Comparison of ENCODE assay signal across 11 cellular contexts in genomic region chr2:45259144-45259543, GRCh38.
A peak's percentile ranks its signal among the peaks of the same experiment; 100 is the strongest.
DNase-seq lines count a peak whose midpoint lies in the region; ATAC-seq and TF ChIP-seq lines count a peak whose summit lies in the region.
"Had no signal": no experiment of that assay in that cellular context is flagged by ENCODE, and none has a peak within 500 bp of the region (broad histone marks: within the 10 kb centered on the region; RNA-seq: fewer than 3 reads in every experiment).

No MANE protein-coding gene starts in this region.

- no peak overlapping the region for H3K27ac Mint-ChIP-seq in MCF 10A (ENCODE audit: low read depth, unreplicated experiment)
- H3K27ac Mint-ChIP-seq: activated B cell treated with CpG ODN at 0.5 μM for 24 hours had no signal

- CTCF ChIA-PET in MCF 10A (lab: Yijun Ruan, JAX): interaction anchor here (0.5 kb wide), 1 partner anchor 56 kb away, joined by 3 read pairs; no protein-coding TSS in a partner anchor

- 22 to 32% methylated on average over 7 to 8 of the region's 8 CpGs for WGBS in thyroid gland, 2 donors

- no peaks in the 10 kb centered on the region for H3K27me3 ChIP-seq in thyroid gland
- H3K27me3 ChIP-seq: body of pancreas had no signal

- no peak for TF ChIP-seq POLR2A in thyroid gland (IDR thresholded peaks at IDR 0.05)

- no peaks in the 10 kb centered on the region for H3K4me1 Mint-ChIP-seq in MCF 10A (ENCODE audit: insufficient read depth, unreplicated experiment)

- no peaks in the 10 kb centered on the region for H3K9me3 ChIP-seq in thyroid gland
- H3K9me3 ChIP-seq: body of pancreas had no signal

- no peak overlapping the region for H3K4me3 Mint-ChIP-seq in MCF 10A (ENCODE audit: unreplicated experiment)
- H3K4me3 Mint-ChIP-seq: activated B cell treated with CpG ODN at 0.5 μM for 24 hours; activated T-cell treated with anti-CD3 and anti-CD28 coated beads, Interleukin-2, amount 50 U/mL, for 4 hours had no signal

- H3K36me3 Mint-ChIP-seq in MCF 10A (ENCODE audit: insufficient read depth, unreplicated experiment): no peaks in the 10 kb centered on the region

- intact Hi-C loops in thyroid gland (cut with DNase I) (no loop called here), MCF 10A (cut with micrococcal nuclease) (no loop called here)

- no peak for ATAC-seq in GM18517 (IDR thresholded peaks at IDR 0.05; ENCODE audit: unreplicated experiment)
- ATAC-seq: activated T-cell treated with anti-CD3 and anti-CD28 coated beads, Interleukin-2, amount 50 U/mL, for 4 hours; body of pancreas had no signal

- no peak overlapping the region for H3K4me3 ChIP-seq in epithelial cell of esophagus (ENCODE audit: low read length)
- H3K4me3 ChIP-seq in thyroid gland (replicated peaks in 1 of 3): no peak overlapping the region
- H3K4me3 ChIP-seq: body of pancreas had no signal

- TF ChIP-seq CTCF in epithelial cell of esophagus (IDR thresholded peaks at IDR 0.05; ENCODE audit: insufficient read depth, low read depth, low read length, missing control alignments) (no peak), thyroid gland (IDR thresholded peaks at IDR 0.05) (no peak), MCF 10A (IDR thresholded peaks at IDR 0.05; ENCODE audit: unreplicated experiment) (no peak)

- POLR2A ChIA-PET in MCF 10A (lab: Yijun Ruan, JAX): interaction anchor here (1.5 kb wide), 1 partner anchor 14 kb away, joined by 4 read pairs; no protein-coding TSS in a partner anchor

- no peaks in the 10 kb centered on the region for H3K9me3 Mint-ChIP-seq in MCF 10A (ENCODE audit: unreplicated experiment)
- H3K9me3 Mint-ChIP-seq: activated B cell treated with CpG ODN at 0.5 μM for 24 hours; activated T-cell treated with anti-CD3 and anti-CD28 coated beads, Interleukin-2, amount 50 U/mL, for 4 hours had no signal

- no peaks in the 10 kb centered on the region for H3K36me3 ChIP-seq in thyroid gland

- DNase-seq in NCI-H1092 treated with DMSO at 0.1 percent for 48 hours (lab: John Stamatoyannopoulos, UW) (peak; percentile 95), NCI-H526 (lab: John Stamatoyannopoulos, UW) (peak; percentile 50 to 71), epithelial cell of esophagus (ENCODE audit: low read depth) (peak; percentile 28), thyroid gland (peak; percentile 52 to 77), MCF 10A (ENCODE audit: unreplicated experiment) (no peak)
- no peak for DNase-seq in activated CD8-positive, alpha-beta memory T cell treated with anti-CD3 and anti-CD28 coated beads, Interleukin-2, amount 50 U/mL, for 4 hours
- DNase-seq: activated B cell treated with CpG ODN at 0.5 μM for 24 hours; activated T-cell treated with anti-CD3 and anti-CD28 coated beads, Interleukin-2, amount 50 U/mL, for 4 hours; NCI-H226 had no signal

- H3K27me3 Mint-ChIP-seq in MCF 10A (ENCODE audit: insufficient read depth, unreplicated experiment): no peaks in the 10 kb centered on the region

- H3K4me1 ChIP-seq in thyroid gland: peaks cover 24 to 27% of the 10 kb centered on the region in 2 donors
- H3K4me1 ChIP-seq: body of pancreas had no signal

- BruUV-seq in MCF 10A (replicated peaks; lab: Mats Ljungman, UMichigan): no TSS peak

- peak overlapping the region in 1 of 3 donors; percentile 25 for H3K27ac ChIP-seq in thyroid gland
- H3K27ac ChIP-seq: body of pancreas had no signal

Comparison
In these comparisons a context has a peak if more than half of its experiments do, and no peak if none do; other contexts are left out.
1. DNase-seq: peak in NCI-H1092 treated with DMSO at 0.1 percent for 48 hours (single experiment), NCI-H526 (2 of 2), epithelial cell of esophagus (single experiment) and thyroid gland (2 of 2); none in MCF 10A (single experiment) and activated CD8-positive, alpha-beta memory T cell treated with anti-CD3 and anti-CD28 coated beads, Interleukin-2, amount 50 U/mL, for 4 hours (single experiment).